15 cellular contexts compared by ENCODE assay signal in the genomic region with DNA sequence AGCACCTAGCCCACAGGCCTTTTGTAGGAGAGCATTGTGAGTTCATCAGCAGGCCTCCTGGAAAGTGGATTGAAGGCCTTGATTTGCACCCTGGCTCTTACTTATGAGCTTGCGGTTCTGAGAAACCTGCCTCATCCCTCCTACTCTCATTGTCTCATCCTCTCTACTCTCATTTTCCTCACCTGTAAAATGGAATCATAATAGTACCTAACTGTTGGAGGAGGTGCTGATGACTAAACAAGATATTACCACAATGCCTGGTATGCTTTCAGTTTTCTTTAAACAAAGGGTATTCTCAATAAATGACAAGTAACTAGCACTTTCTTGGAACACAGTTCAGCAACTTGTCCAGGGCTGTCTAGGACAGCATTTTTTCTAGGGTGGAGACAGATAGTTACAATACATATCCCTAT.
DNase-seq lines count a peak whose midpoint lies in the region; ATAC-seq, FAIRE-seq and TF ChIP-seq lines count a peak whose summit lies in the region.
"Had no signal": no experiment of that assay in that cellular context is flagged by ENCODE, and none has a peak within 500 bp of the region (broad histone marks: within the 10 kb centered on the region; RNA-seq: fewer than 3 reads in every experiment).

No MANE protein-coding gene starts in this region.

- H4K20me1 ChIP-seq in keratinocyte (ENCODE audit: control insufficient read depth, extremely low read depth, insufficient read depth, low read length), result no peaks in the 10 kb centered on the region

- ATAC-seq in GM19351 (IDR thresholded peaks at IDR 0.05; ENCODE audit: unreplicated experiment) (peak; percentile 57), HG03354 (IDR thresholded peaks at IDR 0.05; ENCODE audit: poor library complexity, severe bottlenecking, unreplicated experiment) (peak; percentile 38)

- H3K4me1 ChIP-seq in keratinocyte (ENCODE audit: control insufficient read depth, extremely low read depth, insufficient read depth, low read length), result peaks cover 20% of the 10 kb centered on the region
- H3K4me1 ChIP-seq: Caco-2 had no signal

- no peak overlapping the region for H3K4me2 ChIP-seq in keratinocyte (ENCODE audit: control insufficient read depth, extremely low read depth, insufficient read depth, low read depth, low read length)

- H3K4me3 ChIP-seq in keratinocyte (ENCODE audit: control insufficient read depth in 2 of 3, extremely low read depth in 1 of 3, insufficient read depth in 2 of 3, low read depth in 1 of 3, low read length in 3 of 3) (no peak overlapping the region), MG63 (no peak overlapping the region)

- H3K36me3 ChIP-seq in keratinocyte (ENCODE audit: control insufficient read depth in 2 of 2, extremely low read depth in 1 of 2, insufficient read depth in 2 of 2, low read length in 2 of 2), result no peaks in the 10 kb centered on the region
- H3K36me3 ChIP-seq in MG63, result no peaks in the 10 kb centered on the region

- peaks cover 2% of the 10 kb centered on the region for H3K9me1 ChIP-seq in keratinocyte (ENCODE audit: control insufficient read depth, extremely low read depth, insufficient read depth, low read length)

- peak; percentile 32 for FAIRE-seq in keratinocyte (lab: Jason Lieb, UNC)

- H3K27me3 ChIP-seq in keratinocyte (ENCODE audit: control insufficient read depth, extremely low read depth, insufficient read depth, low read length) (no peaks in the 10 kb centered on the region), MG63 (no peaks in the 10 kb centered on the region; the same call in 1 of the 2 replicates)

- H3K36me3 Mint-ChIP-seq in HFFc6 (ENCODE audit: low read depth), result no peaks in the 10 kb centered on the region
- H3K36me3 Mint-ChIP-seq: memory B cell had no signal

- no peaks in the 10 kb centered on the region for H3K27me3 Mint-ChIP-seq in HFFc6 (ENCODE audit: insufficient read depth)

- no peaks in the 10 kb centered on the region for H3K4me1 Mint-ChIP-seq in HFFc6 (ENCODE audit: low read depth)
- H3K4me1 Mint-ChIP-seq: memory B cell had no signal

- dilution Hi-C loops in keratinocyte (cut with MboI; ENCODE audit: extremely low pct_ligation_motif_present, low sequenced_read_pairs), result no loop called here

- no peak overlapping the region for H3K27ac ChIP-seq in keratinocyte (ENCODE audit: control insufficient read depth, insufficient read depth, low read length)

- H3K27ac Mint-ChIP-seq in HFFc6, result no peak overlapping the region
- H3K27ac Mint-ChIP-seq: memory B cell had no signal

- no peak overlapping the region for H3K4me3 Mint-ChIP-seq in HFFc6
- H3K4me3 Mint-ChIP-seq: memory B cell had no signal

- DNase-seq in activated CD4-positive, alpha-beta T cell treated with anti-CD3 and anti-CD28 coated beads, Interleukin-2, amount 50 U/mL, for 48 hours, result peak; percentile 26 to 48
- DNase-seq in activated CD4-positive, alpha-beta T cell treated with anti-CD3 and anti-CD28 coated beads for 4 hours, result no peak
- DNase-seq in keratinocyte (ENCODE audit: low read depth, low spot score) (no peak), HFFc6 (no peak), MG63 (no peak), GM10266 (ENCODE audit: extremely low spot score) (no peak)
- DNase-seq: amniotic stem cell, Caco-2, cortex of kidney, H7, NCI-H146, NCI-H510A treated with DMSO at 0.1 percent for 48 hours had no signal

- no peaks in the 10 kb centered on the region for H3K79me2 ChIP-seq in keratinocyte (ENCODE audit: control insufficient read depth, insufficient read depth, low read length)

- no peak overlapping the region for H2AFZ ChIP-seq in keratinocyte (ENCODE audit: control insufficient read depth, low read length)

- H3K9me3 ChIP-seq in keratinocyte (ENCODE audit: control insufficient read depth, low read depth, low read length) (no peaks in the 10 kb centered on the region), MG63 (no peaks in the 10 kb centered on the region)
- H3K9me3 ChIP-seq: Caco-2 had no signal

- no peak overlapping the region for H3K9ac ChIP-seq in keratinocyte (ENCODE audit: control insufficient read depth, extremely low read depth, insufficient read depth, low read length)

- H3K9me3 Mint-ChIP-seq in HFFc6, result peaks cover 43% of the 10 kb centered on the region
- H3K9me3 Mint-ChIP-seq: memory B cell had no signal

- TF ChIP-seq CTCF in keratinocyte (optimal IDR thresholded peaks at IDR 0.05 in 1 of 3, IDR thresholded peaks at IDR 0.05 in 1 of 3, conservative IDR thresholded peaks at IDR 0.05 in 1 of 3; ENCODE audit: extremely low read depth in 1 of 3, insufficient read depth in 2 of 3, low read length in 3 of 3), result no peak
- TF ChIP-seq CTCF in HFFc6 (IDR thresholded peaks at IDR 0.05), result no peak
- TF ChIP-seq CTCF in GM10266 (IDR thresholded peaks at IDR 0.05; ENCODE audit: control insufficient read depth, insufficient read depth, low read depth, missing control alignments), result no peak

Comparison
In these comparisons a context has a peak if more than half of its experiments do, and no peak if none do; other contexts are left out.
1. DNase-seq: peak in activated CD4-positive, alpha-beta T cell treated with anti-CD3 and anti-CD28 coated beads, Interleukin-2, amount 50 U/mL, for 48 hours (2 of 2); none in activated CD4-positive, alpha-beta T cell treated with anti-CD3 and anti-CD28 coated beads for 4 hours (0 of 2), keratinocyte (single experiment), HFFc6 (single experiment), MG63 (single experiment) and GM10266 (single experiment).